ENCODE assay signal across 10 cellular contexts in the genomic region with DNA sequence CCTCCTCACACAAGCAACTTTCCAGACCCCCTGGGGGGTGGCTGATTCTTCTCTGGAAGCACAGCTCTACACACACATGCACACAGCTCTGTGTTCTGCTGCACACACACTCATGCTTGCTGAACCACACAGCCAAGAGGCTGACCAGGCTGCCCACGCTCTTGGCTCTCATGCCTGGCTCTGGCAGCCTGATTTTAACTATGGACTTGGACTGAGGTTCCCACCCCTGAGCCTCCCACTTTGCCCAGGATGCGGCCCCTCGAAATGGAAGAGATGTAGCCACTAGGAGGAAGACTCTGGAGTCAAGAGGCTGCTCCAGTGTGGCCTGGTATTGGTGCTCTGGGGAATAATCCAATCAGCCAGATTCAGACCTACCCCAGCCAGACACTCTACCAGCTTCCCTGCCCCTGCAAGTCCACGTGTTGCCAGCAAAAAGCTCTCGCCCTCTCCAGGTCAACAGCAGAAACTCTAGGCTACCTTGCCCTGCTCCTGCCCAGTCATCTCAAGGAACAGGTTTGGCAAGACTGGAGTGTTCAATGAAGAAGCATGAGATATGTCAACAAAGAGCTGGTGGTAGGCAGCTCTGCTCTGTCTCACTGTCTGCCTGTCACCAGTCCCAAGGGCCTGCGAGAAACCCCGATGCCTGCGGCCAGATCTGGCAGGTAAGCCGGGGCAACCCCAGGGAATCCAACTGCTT. TPM values are rescaled to one million over a fixed set of nuclear protein-coding genes. Genes with fewer than 3 reads are reported as not detected.
DNase-seq lines count a peak whose midpoint lies in the region; ATAC-seq and TF ChIP-seq lines count a peak whose summit lies in the region.
"Had no signal": no experiment of that assay in that cellular context is flagged by ENCODE, and none has a peak within 500 bp of the region (broad histone marks: within the 10 kb centered on the region; RNA-seq: fewer than 3 reads in every experiment).

No MANE protein-coding gene starts in this region.

- H3K4me1 Mint-ChIP-seq in activated naive CD4-positive, alpha-beta T cell treated with anti-CD3 and anti-CD28 coated beads, Interleukin-2, amount 10 ng/mL, durations not matched to agents 7 days and 5 days: peaks cover 81% of the 10 kb centered on the region
- H3K4me1 Mint-ChIP-seq in activated CD4-positive, alpha-beta memory T cell treated with anti-CD3 and anti-CD28 coated beads for 36 hours (ENCODE audit: low read depth): peaks cover 68% of the 10 kb centered on the region

- H3K4me1 ChIP-seq in left lung: peaks cover 35 to 54% of the 10 kb centered on the region in 2 donors
- peaks cover 49% of the 10 kb centered on the region for H3K4me1 ChIP-seq in upper lobe of right lung

- no peak for DNase-seq in activated naive CD4-positive, alpha-beta T cell treated with anti-CD3 and anti-CD28 coated beads, Interleukin-2, amount 10 ng/mL, durations not matched to agents 7 days and 5 days
- DNase-seq in activated naive CD4-positive, alpha-beta T cell (lab: John Stamatoyannopoulos, UW): no peak
- no peak for DNase-seq in activated CD4-positive, alpha-beta memory T cell treated with anti-CD3 and anti-CD28 coated beads for 36 hours
- DNase-seq in left lung: peak in 1 of 2 donors; percentile 78
- DNase-seq in upper lobe of right lung: peak; percentile 79
- no peak for DNase-seq in MG63
- DNase-seq in NCI-H146 treated with DMSO at 0.1 percent for 48 hours (lab: John Stamatoyannopoulos, UW; ENCODE audit: unreplicated experiment): no peak
- DNase-seq: aorta, NCI-H1436 treated with DMSO at 0.1 percent for 48 hours had no signal

- peak overlapping the region; percentile 97 for H3K27ac Mint-ChIP-seq in activated naive CD4-positive, alpha-beta T cell treated with anti-CD3 and anti-CD28 coated beads, Interleukin-2, amount 10 ng/mL, durations not matched to agents 7 days and 5 days
- H3K27ac Mint-ChIP-seq in activated CD4-positive, alpha-beta memory T cell treated with anti-CD3 and anti-CD28 coated beads for 36 hours: peak overlapping the region; percentile 51

- peaks cover 73% of the 10 kb centered on the region for H3K36me3 Mint-ChIP-seq in activated naive CD4-positive, alpha-beta T cell treated with anti-CD3 and anti-CD28 coated beads, Interleukin-2, amount 10 ng/mL, durations not matched to agents 7 days and 5 days
- peaks cover 17% of the 10 kb centered on the region for H3K36me3 Mint-ChIP-seq in activated CD4-positive, alpha-beta memory T cell treated with anti-CD3 and anti-CD28 coated beads for 36 hours

- H3K4me3 Mint-ChIP-seq in activated naive CD4-positive, alpha-beta T cell treated with anti-CD3 and anti-CD28 coated beads, Interleukin-2, amount 10 ng/mL, durations not matched to agents 7 days and 5 days: no peak overlapping the region
- H3K4me3 Mint-ChIP-seq in activated CD4-positive, alpha-beta memory T cell treated with anti-CD3 and anti-CD28 coated beads for 36 hours: no peak overlapping the region

- H3K27me3 Mint-ChIP-seq in activated naive CD4-positive, alpha-beta T cell treated with anti-CD3 and anti-CD28 coated beads, Interleukin-2, amount 10 ng/mL, durations not matched to agents 7 days and 5 days: no peaks in the 10 kb centered on the region
- H3K27me3 Mint-ChIP-seq in activated CD4-positive, alpha-beta memory T cell treated with anti-CD3 and anti-CD28 coated beads for 36 hours: no peaks in the 10 kb centered on the region

- H3K27ac ChIP-seq in left lung (peak overlapping the region; percentile 45 to 59), upper lobe of right lung (peak overlapping the region; percentile 58)

- H3K9me3 ChIP-seq in left lung (no peaks in the 10 kb centered on the region), upper lobe of right lung (no peaks in the 10 kb centered on the region), MG63 (no peaks in the 10 kb centered on the region)

- H3K27me3 ChIP-seq in left lung: no peaks in the 10 kb centered on the region
- no peaks in the 10 kb centered on the region for H3K27me3 ChIP-seq in upper lobe of right lung
- H3K27me3 ChIP-seq in MG63: no peaks in the 10 kb centered on the region

- TF ChIP-seq CTCF in left lung (IDR thresholded peaks at IDR 0.05): no peak
- TF ChIP-seq CTCF in upper lobe of right lung (IDR thresholded peaks at IDR 0.05): peak; percentile 17

- CTCF ChIA-PET in activated naive CD4-positive, alpha-beta T cell treated with anti-CD3 and anti-CD28 coated beads, Interleukin-2, amount 10 ng/mL, durations not matched to agents 7 days and 5 days (lab: Charles Lee): interaction anchor here (0.9 to 1.1 kb wide), 3 partner anchors 11 to 188 kb away, joined by 3 to 4 read pairs (median 3); no protein-coding TSS in a partner anchor
- CTCF ChIA-PET in activated CD4-positive, alpha-beta memory T cell treated with anti-CD3 and anti-CD28 coated beads for 36 hours (lab: Charles Lee): interaction anchor here (2.5 to 3.2 kb wide), 2 partner anchors 9 to 10 kb away, joined by 14 to 25 read pairs; partner anchors contain the start of gene CASTOR1

- no peaks in the 10 kb centered on the region for H3K9me3 Mint-ChIP-seq in activated naive CD4-positive, alpha-beta T cell treated with anti-CD3 and anti-CD28 coated beads, Interleukin-2, amount 10 ng/mL, durations not matched to agents 7 days and 5 days
- no peaks in the 10 kb centered on the region for H3K9me3 Mint-ChIP-seq in activated CD4-positive, alpha-beta memory T cell treated with anti-CD3 and anti-CD28 coated beads for 36 hours

- H3K4me3 ChIP-seq in left lung: no peak overlapping the region
- no peak overlapping the region for H3K4me3 ChIP-seq in upper lobe of right lung
- H3K4me3 ChIP-seq in MG63: no peak overlapping the region

- POLR2A ChIA-PET in activated CD4-positive, alpha-beta memory T cell treated with anti-CD3 and anti-CD28 coated beads for 36 hours (lab: Charles Lee): interaction anchor here (1.0 kb wide), 1 partner anchor 16 kb away, joined by 3 read pairs; no protein-coding TSS in a partner anchor

- H3K36me3 ChIP-seq in left lung (peaks cover 0 to 79% of the 10 kb centered on the region in 2 donors), upper lobe of right lung (peaks cover 83% of the 10 kb centered on the region), MG63 (peaks cover 14% of the 10 kb centered on the region)

- intact Hi-C loops in activated CD4-positive, alpha-beta memory T cell treated with anti-CD3 and anti-CD28 coated beads for 36 hours (cut with micrococcal nuclease): no loop called here
- intact Hi-C loops in left lung (cut with DNase I): no loop called here
- intact Hi-C loops in upper lobe of right lung (cut with DNase I): no loop called here

- ATAC-seq in left lung (peak; percentile 70), upper lobe of right lung (peak; percentile 67), GM18873 (IDR thresholded peaks at IDR 0.05; ENCODE audit: low FRiP score, unreplicated experiment) (no peak)

RNA-seq across cellular contexts. Expression of gene CASTOR1, which starts 8.8 kb away (rescaled TPM):
- 1 to 10 TPM; 3.6 to 4.0 TPM for total RNA-seq in activated CD4-positive, alpha-beta memory T cell treated with anti-CD3 and anti-CD28 coated beads for 36 hours
- 10 to 100 TPM; 12.4 to 12.8 TPM for total RNA-seq in left lung
- 15.9 TPM for total RNA-seq in upper lobe of right lung
- 2.3 and 4.1 TPM in 2 replicates for total RNA-seq in MG63 (2014; rRNA removed; shearing (Covaris generic); ENCODE audit: low replicate concordance)

RNA-seq across cellular contexts. Expression of gene TBC1D10A, which starts 28.6 kb away (rescaled TPM):
- total RNA-seq in activated CD4-positive, alpha-beta memory T cell treated with anti-CD3 and anti-CD28 coated beads for 36 hours: 10 to 100 TPM; 28.9 to 29.0 TPM
- total RNA-seq in left lung: 10 to 100 TPM; 21.7 to 25.4 TPM
- total RNA-seq in upper lobe of right lung: 29.6 TPM
- 17.5 and 25.7 TPM in 2 replicates for total RNA-seq in MG63 (2014; rRNA removed; shearing (Covaris generic); ENCODE audit: low replicate concordance)

RNA-seq across cellular contexts. Expression of gene OSM, which starts 31.5 kb away (rescaled TPM):
- total RNA-seq in activated CD4-positive, alpha-beta memory T cell treated with anti-CD3 and anti-CD28 coated beads for 36 hours: 10 to 100 TPM; 39.6 to 41.2 TPM
- 1 to 10 TPM; 4.8 to 6.3 TPM for total RNA-seq in left lung
- 1.6 TPM for total RNA-seq in upper lobe of right lung
- total RNA-seq in MG63 (2014; rRNA removed; shearing (Covaris generic); ENCODE audit: low replicate concordance): not detected in 2 replicates

RNA-seq across cellular contexts. Expression of gene LIF, which starts 51.6 kb away (rescaled TPM):
- total RNA-seq in activated CD4-positive, alpha-beta memory T cell treated with anti-CD3 and anti-CD28 coated beads for 36 hours: 100 to 1,000 TPM; 176 to 189 TPM
- total RNA-seq in left lung (10 to 100 TPM in 1 of 2 donors, 1 to 10 TPM in 1; 8.1 to 10.7 TPM), upper lobe of right lung (6.9 TPM)
- total RNA-seq in MG63 (2014; rRNA removed; shearing (Covaris generic); ENCODE audit: low replicate concordance): 11.1 and 13.0 TPM in 2 replicates

RNA-seq across cellular contexts. Expression of gene SF3A1, which starts 58.5 kb away (rescaled TPM):
- 100 to 1,000 TPM; 255 to 273 TPM for total RNA-seq in activated CD4-positive, alpha-beta memory T cell treated with anti-CD3 and anti-CD28 coated beads for 36 hours
- total RNA-seq in left lung: 100 to 1,000 TPM; 133 to 146 TPM
- total RNA-seq in upper lobe of right lung: 164 TPM
- total RNA-seq in MG63 (2014; rRNA removed; shearing (Covaris generic); ENCODE audit: low replicate concordance): 6.9 and 19.5 TPM in 2 replicates

Comparison
In these comparisons a context has a peak if more than half of its experiments do, and no peak if none do; other contexts are left out.
1. RNA of gene OSM, which starts 31.5 kb away (total RNA-seq): 39.6 to 41.2 TPM in activated CD4-positive, alpha-beta memory T cell treated with anti-CD3 and anti-CD28 coated beads for 36 hours; 4.8 to 6.3 TPM in left lung, 1.6 TPM in upper lobe of right lung (single experiment) and not detected in MG63; every median in the first group is over 4 times any median in the second.